30 cellular contexts compared by ENCODE assay signal in genomic region chr19:31274964-31275319, GRCh38.
DNase-seq lines count a peak whose midpoint lies in the region; ATAC-seq and TF ChIP-seq lines count a peak whose summit lies in the region.
"Had no signal": no experiment of that assay in that cellular context is flagged by ENCODE, and none has a peak within 500 bp of the region (broad histone marks: within the 10 kb centered on the region; RNA-seq: fewer than 3 reads in every experiment).

No MANE protein-coding gene starts in this region.

- H3K27me3 Mint-ChIP-seq in natural killer cell treated with Interleukin-12 subunit alpha and Interleukin-12 subunit beta and Interleukin-15 and Interleukin-18, amount 100 ng/mL, for 72 hours, result no peaks in the 10 kb centered on the region
- no peaks in the 10 kb centered on the region for H3K27me3 Mint-ChIP-seq in natural killer cell (ENCODE audit: low read depth in 2 of 2)
- H3K27me3 Mint-ChIP-seq: activated CD4-positive, alpha-beta memory T cell treated with anti-CD3 and anti-CD28 coated beads for 36 hours; activated naive CD8-positive, alpha-beta T cell; CD4-positive, CD25-positive, alpha-beta regulatory T cell had no signal

- no peaks in the 10 kb centered on the region for H3K27me3 ChIP-seq in uterus
- H3K27me3 ChIP-seq: ascending aorta, esophagus muscularis mucosa, foreskin keratinocyte, heart right ventricle, SJSA1, testis had no signal

- H3K36me3 Mint-ChIP-seq in natural killer cell treated with Interleukin-12 subunit alpha and Interleukin-12 subunit beta and Interleukin-15 and Interleukin-18, amount 100 ng/mL, for 72 hours, result no peaks in the 10 kb centered on the region
- no peaks in the 10 kb centered on the region for H3K36me3 Mint-ChIP-seq in natural killer cell
- H3K36me3 Mint-ChIP-seq: activated naive CD8-positive, alpha-beta T cell had no signal

- ATAC-seq in natural killer cell treated with Interleukin-12 subunit alpha and Interleukin-12 subunit beta and Interleukin-15 and Interleukin-18, amount 100 ng/mL, for 72 hours, result no peak
- ATAC-seq in natural killer cell, result no peak
- ATAC-seq: foreskin keratinocyte, GM12878, heart right ventricle had no signal

- DNase-seq in natural killer cell treated with Interleukin-12 subunit alpha and Interleukin-12 subunit beta and Interleukin-15 and Interleukin-18, amount 100 ng/mL, for 72 hours (ENCODE audit: low spot score), result peak; percentile 5
- no peak for DNase-seq in natural killer cell
- DNase-seq in NCI-H1105 treated with DMSO at 0.1 percent for 48 hours (lab: John Stamatoyannopoulos, UW), result peak; percentile 96
- DNase-seq in caudate nucleus (lab: John Stamatoyannopoulos, UW), result peak in 4 of 61 donors; percentile 10 to 53 (median 22)
- DNase-seq in uterus, result no peak
- DNase-seq in stimulated activated CD4-positive, alpha-beta T cell treated with anti-CD3 and anti-CD28 coated beads, Interleukin-12 subunit alpha, Interleukin-12 subunit beta, amount 100 ng/mL, for 4 hours, result no peak
- no peak for DNase-seq in activated T-cell treated with anti-CD3 and anti-CD28 coated beads, Interleukin-2, amount 50 U/mL, for 48 hours
- no peak for DNase-seq in mesenteric fat pad (ENCODE audit: low spot score)
- DNase-seq: activated CD4-positive, alpha-beta memory T cell treated with anti-CD3 and anti-CD28 coated beads for 36 hours; activated CD4-positive, CD25-positive, alpha-beta regulatory T cell treated with anti-CD3 and anti-CD28 coated beads, Interleukin-2, amount 50 U/mL, for 72 hours; activated CD8-positive, alpha-beta memory T cell treated with anti-CD3 and anti-CD28 coated beads, Interleukin-2, amount 50 U/mL, for 4 hours; CD4-positive, CD25-positive, alpha-beta regulatory T cell; EL; foreskin keratinocyte; heart right ventricle; NCI-H1092; NCI-H187 treated with DMSO at 0.1 percent for 48 hours; NCI-H446; stimulated activated naive CD4-positive, alpha-beta T cell; T-helper 1 cell; testis had no signal

- H3K36me3 ChIP-seq in uterus, result no peaks in the 10 kb centered on the region

- no peak for TF ChIP-seq CTCF in natural killer cell (IDR thresholded peaks at IDR 0.05)
- TF ChIP-seq CTCF in uterus (IDR thresholded peaks at IDR 0.05), result no peak

- H3K4me3 ChIP-seq in uterus, result peak overlapping the region; percentile 0 to 12
- H3K4me3 ChIP-seq: ascending aorta, esophagus muscularis mucosa, GM12878, heart right ventricle, lung, SJSA1, testis had no signal

- H3K27ac Mint-ChIP-seq in natural killer cell treated with Interleukin-12 subunit alpha and Interleukin-12 subunit beta and Interleukin-15 and Interleukin-18, amount 100 ng/mL, for 72 hours, result no peak overlapping the region
- no peak overlapping the region for H3K27ac Mint-ChIP-seq in natural killer cell
- H3K27ac Mint-ChIP-seq: activated CD4-positive, alpha-beta memory T cell treated with anti-CD3 and anti-CD28 coated beads for 36 hours; activated naive CD8-positive, alpha-beta T cell; activated T-helper 2 cell treated with anti-CD3 and anti-CD28 coated beads, Interferon-gamma antibody, Interleukin-2, Interleukin-4, amounts not matched to agents 10 μg/mL and 5 μg/mL and 100 μg/mL, durations not matched to agents 14 hours and 24 hours and 36 hours; CD4-positive, CD25-positive, alpha-beta regulatory T cell had no signal

- H3K9me3 Mint-ChIP-seq in natural killer cell treated with Interleukin-12 subunit alpha and Interleukin-12 subunit beta and Interleukin-15 and Interleukin-18, amount 100 ng/mL, for 72 hours, result no peaks in the 10 kb centered on the region
- no peaks in the 10 kb centered on the region for H3K9me3 Mint-ChIP-seq in natural killer cell
- H3K9me3 Mint-ChIP-seq: activated CD4-positive, alpha-beta memory T cell treated with anti-CD3 and anti-CD28 coated beads for 36 hours; activated T-helper 2 cell treated with anti-CD3 and anti-CD28 coated beads, Interferon-gamma antibody, Interleukin-2, Interleukin-4, amounts not matched to agents 10 μg/mL and 5 μg/mL and 100 μg/mL, durations not matched to agents 14 hours and 24 hours and 36 hours; CD4-positive, CD25-positive, alpha-beta regulatory T cell; neural crest cell had no signal

- no peak for TF ChIP-seq POLR2A in uterus (IDR thresholded peaks at IDR 0.05)

- intact Hi-C loops in natural killer cell (cut with micrococcal nuclease) (loop anchor here (5.0 kb wide), 1 partner anchor 623 kb away; no protein-coding TSS in a partner anchor), uterus (cut with DNase I; ENCODE audit: low total_unique reads) (no loop called here)

- no peaks in the 10 kb centered on the region for H3K9me3 ChIP-seq in uterus
- H3K9me3 ChIP-seq: ascending aorta, esophagus muscularis mucosa, heart right ventricle, SJSA1, testis had no signal

- H3K4me1 Mint-ChIP-seq in natural killer cell treated with Interleukin-12 subunit alpha and Interleukin-12 subunit beta and Interleukin-15 and Interleukin-18, amount 100 ng/mL, for 72 hours (ENCODE audit: low read depth in 2 of 2), result no peaks in the 10 kb centered on the region
- H3K4me1 Mint-ChIP-seq in natural killer cell, result no peaks in the 10 kb centered on the region
- H3K4me1 Mint-ChIP-seq: CD4-positive, CD25-positive, alpha-beta regulatory T cell had no signal

- peak overlapping the region; percentile 70 for H3K27ac ChIP-seq in caudate nucleus (ENCODE audit: low read depth, low read length)
- peak overlapping the region; percentile 68 to 71 for H3K27ac ChIP-seq in uterus
- H3K27ac ChIP-seq: ascending aorta, esophagus muscularis mucosa, foreskin keratinocyte, heart right ventricle, KMS-11, SJSA1 had no signal

- H3K4me3 Mint-ChIP-seq in natural killer cell treated with Interleukin-12 subunit alpha and Interleukin-12 subunit beta and Interleukin-15 and Interleukin-18, amount 100 ng/mL, for 72 hours, result no peak overlapping the region
- H3K4me3 Mint-ChIP-seq in natural killer cell, result no peak overlapping the region
- H3K4me3 Mint-ChIP-seq: activated CD4-positive, alpha-beta memory T cell treated with anti-CD3 and anti-CD28 coated beads for 36 hours; activated naive CD8-positive, alpha-beta T cell; CD4-positive, CD25-positive, alpha-beta regulatory T cell; neural crest cell had no signal

- peaks cover 0 to 10% of the 10 kb centered on the region in 2 donors for H3K4me1 ChIP-seq in uterus
- H3K4me1 ChIP-seq: ascending aorta, foreskin keratinocyte, SJSA1 had no signal

Comparison
In these comparisons a context has a peak if more than half of its experiments do, and no peak if none do; other contexts are left out.
1. DNase-seq: peak in natural killer cell treated with Interleukin-12 subunit alpha and Interleukin-12 subunit beta and Interleukin-15 and Interleukin-18, amount 100 ng/mL, for 72 hours (single experiment) and NCI-H1105 treated with DMSO at 0.1 percent for 48 hours (single experiment); none in natural killer cell (single experiment), uterus (0 of 2), stimulated activated CD4-positive, alpha-beta T cell treated with anti-CD3 and anti-CD28 coated beads, Interleukin-12 subunit alpha, Interleukin-12 subunit beta, amount 100 ng/mL, for 4 hours (single experiment), activated T-cell treated with anti-CD3 and anti-CD28 coated beads, Interleukin-2, amount 50 U/mL, for 48 hours (0 of 2) and mesenteric fat pad (single experiment).